39 cellular contexts compared by ENCODE assay signal in genomic region chr14:20642182-20642581, GRCh38. TPM values are rescaled to one million over a fixed set of nuclear protein-coding genes. Genes with fewer than 3 reads are reported as not detected.
"Had no signal": no experiment of that assay in that cellular context is flagged by ENCODE, and none has a peak within 500 bp of the region (broad histone marks: within the 10 kb centered on the region; RNA-seq: fewer than 3 reads in every experiment).

No MANE protein-coding gene starts in this region.

- H3K4me1 ChIP-seq: adrenal gland, body of pancreas, breast epithelium had no signal

- H3K27me3 ChIP-seq: body of pancreas had no signal

- H3K4me1 Mint-ChIP-seq: activated B cell treated with CpG ODN at 0.5 μM for 24 hours; activated CD4-positive, alpha-beta T cell treated with anti-CD3 and anti-CD28 coated beads, Interleukin-2, amount 10 ng/mL, durations not matched to agents 24 days and 14 days; activated naive CD8-positive, alpha-beta T cell treated with anti-CD3 and anti-CD28 coated beads for 36 hours; activated T-helper 17 cell treated with anti-CD3 and anti-CD28 coated beads, Interleukin-2, amount 50 U/mL, for 72 hours had no signal

- H3K36me3 ChIP-seq: adrenal gland, brain microvascular endothelial cell, breast epithelium had no signal

- H3K9me3 ChIP-seq: adrenal gland, body of pancreas, breast epithelium had no signal

- H3K36me3 Mint-ChIP-seq: activated CD4-positive, alpha-beta memory T cell treated with anti-CD3 and anti-CD28 coated beads for 36 hours; activated naive CD4-positive, alpha-beta T cell treated with anti-CD3 and anti-CD28 coated beads, Interleukin-2, amount 50 U/mL, for 72 hours; activated naive CD8-positive, alpha-beta T cell treated with anti-CD3 and anti-CD28 coated beads for 36 hours had no signal

- H3K27ac ChIP-seq: adrenal gland, body of pancreas, brain microvascular endothelial cell, breast epithelium, VCaP had no signal

- H3K9me3 Mint-ChIP-seq: activated B cell treated with CpG ODN at 0.5 μM for 24 hours; activated CD4-positive, alpha-beta memory T cell treated with anti-CD3 and anti-CD28 coated beads for 36 hours; activated CD4-positive, alpha-beta T cell treated with anti-CD3 and anti-CD28 coated beads, Interleukin-2, amount 10 ng/mL, durations not matched to agents 24 days and 14 days; activated CD8-positive, alpha-beta T cell treated with anti-CD3 and anti-CD28 coated beads for 36 hours; activated naive CD4-positive, alpha-beta T cell treated with anti-CD3 and anti-CD28 coated beads for 36 hours; activated naive CD4-positive, alpha-beta T cell treated with anti-CD3 and anti-CD28 coated beads, Interleukin-2, amount 50 U/mL, for 72 hours; activated naive CD8-positive, alpha-beta T cell treated with anti-CD3 and anti-CD28 coated beads for 36 hours; activated T-cell treated with anti-CD3 and anti-CD28 coated beads, Interleukin-2, amount 50 U/mL, for 4 hours; activated T-cell treated with anti-CD3 and anti-CD28 coated beads, Interleukin-2, amount 50 U/mL, for 72 hours; activated T-helper 1 cell treated with anti-CD3 and anti-CD28 coated beads, Interleukin-12 subunit alpha, Interleukin-12 subunit beta, Interleukin-2, Interleukin-4 antibody, amounts not matched to agents 30 ng/mL and 10 ng/mL and 1 ng/mL, durations not matched to agents 14 hours and 24 hours and 36 hours; activated T-helper 17 cell treated with anti-CD3 and anti-CD28 coated beads, Interleukin-2, amount 50 U/mL, for 72 hours; T-helper 1 cell treated with Interleukin-12 subunit alpha and Interleukin-12 subunit beta and Interleukin-4 antibody, amounts not matched to agents 30 μg/mL and 1 μg/mL, for 36 hours; T-helper 2 cell treated with Interferon-gamma antibody and Interleukin-4, amounts not matched to agents 5 μg/mL and 100 μg/mL, for 36 hours had no signal

- DNase-seq: activated B cell treated with CpG ODN at 0.5 μM for 24 hours; activated CD4-positive, alpha-beta memory T cell treated with anti-CD3 and anti-CD28 coated beads for 36 hours; activated CD4-positive, alpha-beta T cell treated with anti-CD3 and anti-CD28 coated beads for 4 hours; activated CD4-positive, alpha-beta T cell treated with anti-CD3 and anti-CD28 coated beads, Interleukin-2, amount 10 ng/mL, durations not matched to agents 24 days and 14 days; activated CD4-positive, alpha-beta T cell treated with anti-CD3 and anti-CD28 coated beads, Interleukin-2, amount 50 U/mL, for 1 hour; activated CD4-positive, alpha-beta T cell treated with anti-CD3 and anti-CD28 coated beads, Interleukin-2, amount 50 U/mL, for 4 hours; activated CD4-positive, CD25-positive, alpha-beta regulatory T cell treated with anti-CD3 and anti-CD28 coated beads, Interleukin-2, amount 50 U/mL, for 72 hours; activated CD8-positive, alpha-beta memory T cell treated with anti-CD3 and anti-CD28 coated beads, Interleukin-2, amount 50 U/mL, for 4 hours; activated CD8-positive, alpha-beta T cell treated with anti-CD3 and anti-CD28 coated beads for 36 hours; activated effector memory CD4-positive, alpha-beta T cell treated with anti-CD3 and anti-CD28 coated beads, Interleukin-2, amount 50 U/mL, for 16 hours; activated gamma-delta T cell treated with Interleukin-2 at 50 U/mL for 16 hours; activated naive CD4-positive, alpha-beta T cell; activated naive CD4-positive, alpha-beta T cell treated with anti-CD3 and anti-CD28 coated beads for 36 hours; activated naive CD4-positive, alpha-beta T cell treated with anti-CD3 and anti-CD28 coated beads, Interleukin-2, amount 50 U/mL, for 16 hours; activated naive CD8-positive, alpha-beta T cell treated with anti-CD3 and anti-CD28 coated beads for 36 hours; activated T-cell treated with anti-CD3 and anti-CD28 coated beads for 4 hours; activated T-cell treated with anti-CD3 and anti-CD28 coated beads, Interleukin-2, amount 50 U/mL, for 1 hour; activated T-cell treated with anti-CD3 and anti-CD28 coated beads, Interleukin-2, amount 50 U/mL, for 4 hours; activated T-cell treated with anti-CD3 and anti-CD28 coated beads, Interleukin-2, amount 50 U/mL, for 72 hours; adrenal gland; amniotic stem cell; aorta; body of pancreas; brain microvascular endothelial cell; central memory CD4-positive, alpha-beta T cell; T-helper 2 cell; T-helper 9 cell had no signal

- FAIRE-seq: astrocyte, TTC549 had no signal

- ATAC-seq: activated CD8-positive, alpha-beta T cell treated with anti-CD3 and anti-CD28 coated beads for 36 hours; activated naive CD4-positive, alpha-beta T cell treated with anti-CD3 and anti-CD28 coated beads, Interleukin-2, amount 50 U/mL, for 72 hours; activated T-cell treated with anti-CD3 and anti-CD28 coated beads, Interleukin-2, amount 50 U/mL, for 4 hours; activated T-cell treated with anti-CD3 and anti-CD28 coated beads, Interleukin-2, amount 50 U/mL, for 72 hours; activated T-helper 17 cell treated with anti-CD3 and anti-CD28 coated beads, Interleukin-2, amount 50 U/mL, for 72 hours; body of pancreas had no signal

- H3K4me3 Mint-ChIP-seq: activated B cell treated with CpG ODN at 0.5 μM for 24 hours; activated CD4-positive, alpha-beta memory T cell treated with anti-CD3 and anti-CD28 coated beads for 36 hours; activated CD4-positive, alpha-beta T cell treated with anti-CD3 and anti-CD28 coated beads, Interleukin-2, amount 10 ng/mL, durations not matched to agents 24 days and 14 days; activated CD8-positive, alpha-beta T cell treated with anti-CD3 and anti-CD28 coated beads for 36 hours; activated naive CD4-positive, alpha-beta T cell treated with anti-CD3 and anti-CD28 coated beads for 36 hours; activated naive CD8-positive, alpha-beta T cell treated with anti-CD3 and anti-CD28 coated beads for 36 hours; activated T-cell treated with anti-CD3 and anti-CD28 coated beads, Interleukin-2, amount 50 U/mL, for 4 hours; activated T-cell treated with anti-CD3 and anti-CD28 coated beads, Interleukin-2, amount 50 U/mL, for 72 hours; activated T-helper 1 cell treated with anti-CD3 and anti-CD28 coated beads, Interleukin-12 subunit alpha, Interleukin-12 subunit beta, Interleukin-2, Interleukin-4 antibody, amounts not matched to agents 30 ng/mL and 10 ng/mL and 1 ng/mL, durations not matched to agents 14 hours and 24 hours and 36 hours; activated T-helper 17 cell treated with anti-CD3 and anti-CD28 coated beads, Interleukin-2, amount 50 U/mL, for 72 hours; T-helper 1 cell treated with Interleukin-12 subunit alpha and Interleukin-12 subunit beta and Interleukin-4 antibody, amounts not matched to agents 30 μg/mL and 1 μg/mL, for 36 hours; T-helper 2 cell treated with Interferon-gamma antibody and Interleukin-4, amounts not matched to agents 5 μg/mL and 100 μg/mL, for 36 hours had no signal

- H3K4me3 ChIP-seq: adrenal gland, body of pancreas, breast epithelium had no signal

- H3K27ac Mint-ChIP-seq: activated B cell treated with CpG ODN at 0.5 μM for 24 hours; activated CD4-positive, alpha-beta memory T cell treated with anti-CD3 and anti-CD28 coated beads for 36 hours; activated CD4-positive, alpha-beta T cell treated with anti-CD3 and anti-CD28 coated beads, Interleukin-2, amount 10 ng/mL, durations not matched to agents 24 days and 14 days; activated CD8-positive, alpha-beta T cell treated with anti-CD3 and anti-CD28 coated beads for 36 hours; activated naive CD4-positive, alpha-beta T cell treated with anti-CD3 and anti-CD28 coated beads for 36 hours; activated naive CD4-positive, alpha-beta T cell treated with anti-CD3 and anti-CD28 coated beads, Interleukin-2, amount 50 U/mL, for 72 hours; activated naive CD8-positive, alpha-beta T cell treated with anti-CD3 and anti-CD28 coated beads for 36 hours; activated T-cell treated with anti-CD3 and anti-CD28 coated beads, Interleukin-2, amount 50 U/mL, for 72 hours; activated T-helper 1 cell treated with anti-CD3 and anti-CD28 coated beads, Interleukin-12 subunit alpha, Interleukin-12 subunit beta, Interleukin-2, Interleukin-4 antibody, amounts not matched to agents 30 ng/mL and 10 ng/mL and 1 ng/mL, durations not matched to agents 14 hours and 24 hours and 36 hours; activated T-helper 17 cell treated with anti-CD3 and anti-CD28 coated beads, Interleukin-2, amount 50 U/mL, for 72 hours; T-helper 1 cell treated with Interleukin-12 subunit alpha and Interleukin-12 subunit beta and Interleukin-4 antibody, amounts not matched to agents 30 μg/mL and 1 μg/mL, for 36 hours; T-helper 2 cell treated with Interferon-gamma antibody and Interleukin-4, amounts not matched to agents 5 μg/mL and 100 μg/mL, for 36 hours had no signal

RNA-seq across cellular contexts. Expression of gene OR6S1, which starts 0.7 kb away (rescaled TPM):
- total RNA-seq: activated B cell treated with CpG ODN at 0.5 μM for 24 hours; activated CD4-positive, alpha-beta memory T cell treated with anti-CD3 and anti-CD28 coated beads for 36 hours; activated CD4-positive, alpha-beta T cell treated with anti-CD3 and anti-CD28 coated beads, Interleukin-2, amount 10 ng/mL, durations not matched to agents 24 days and 14 days; activated CD8-positive, alpha-beta memory T cell treated with anti-CD3 and anti-CD28 coated beads for 36 hours; activated CD8-positive, alpha-beta T cell treated with anti-CD3 and anti-CD28 coated beads for 36 hours; activated naive CD4-positive, alpha-beta T cell treated with anti-CD3 and anti-CD28 coated beads for 36 hours; activated naive CD4-positive, alpha-beta T cell treated with anti-CD3 and anti-CD28 coated beads, Interleukin-2, amount 50 U/mL, for 72 hours; activated naive CD8-positive, alpha-beta T cell treated with anti-CD3 and anti-CD28 coated beads for 36 hours; activated T-cell treated with anti-CD3 and anti-CD28 coated beads, Interleukin-2, amount 50 U/mL, for 4 hours; activated T-cell treated with anti-CD3 and anti-CD28 coated beads, Interleukin-2, amount 50 U/mL, for 72 hours; activated T-helper 1 cell treated with anti-CD3 and anti-CD28 coated beads, Interleukin-12 subunit alpha, Interleukin-12 subunit beta, Interleukin-2, Interleukin-4 antibody, amounts not matched to agents 30 ng/mL and 10 ng/mL and 1 ng/mL, durations not matched to agents 14 hours and 24 hours and 36 hours; activated T-helper 17 cell treated with anti-CD3 and anti-CD28 coated beads, Interleukin-2, amount 50 U/mL, for 72 hours; adrenal gland; aorta; astrocyte; body of pancreas; breast epithelium; cardiac septum; cerebellum had no signal
- polyA plus RNA-seq: adrenal gland, aorta had no signal

RNA-seq across cellular contexts. Expression of gene ANG, which starts 46.4 kb away (rescaled TPM):
- total RNA-seq: activated B cell treated with CpG ODN at 0.5 μM for 24 hours; activated CD4-positive, alpha-beta T cell treated with anti-CD3 and anti-CD28 coated beads, Interleukin-2, amount 10 ng/mL, durations not matched to agents 24 days and 14 days had no signal

RNA-seq across cellular contexts. Expression of gene RNASE12, which starts 51.0 kb away (rescaled TPM):
- total RNA-seq: activated B cell treated with CpG ODN at 0.5 μM for 24 hours; activated CD4-positive, alpha-beta memory T cell treated with anti-CD3 and anti-CD28 coated beads for 36 hours; activated CD4-positive, alpha-beta T cell treated with anti-CD3 and anti-CD28 coated beads, Interleukin-2, amount 10 ng/mL, durations not matched to agents 24 days and 14 days; activated CD8-positive, alpha-beta memory T cell treated with anti-CD3 and anti-CD28 coated beads for 36 hours; activated CD8-positive, alpha-beta T cell treated with anti-CD3 and anti-CD28 coated beads for 36 hours; activated naive CD4-positive, alpha-beta T cell treated with anti-CD3 and anti-CD28 coated beads for 36 hours; activated naive CD4-positive, alpha-beta T cell treated with anti-CD3 and anti-CD28 coated beads, Interleukin-2, amount 50 U/mL, for 72 hours; activated naive CD8-positive, alpha-beta T cell treated with anti-CD3 and anti-CD28 coated beads for 36 hours; activated T-cell treated with anti-CD3 and anti-CD28 coated beads, Interleukin-2, amount 50 U/mL, for 4 hours; activated T-cell treated with anti-CD3 and anti-CD28 coated beads, Interleukin-2, amount 50 U/mL, for 72 hours; activated T-helper 1 cell treated with anti-CD3 and anti-CD28 coated beads, Interleukin-12 subunit alpha, Interleukin-12 subunit beta, Interleukin-2, Interleukin-4 antibody, amounts not matched to agents 30 ng/mL and 10 ng/mL and 1 ng/mL, durations not matched to agents 14 hours and 24 hours and 36 hours; activated T-helper 17 cell treated with anti-CD3 and anti-CD28 coated beads, Interleukin-2, amount 50 U/mL, for 72 hours; adrenal gland; aorta; astrocyte; body of pancreas; breast epithelium; cardiac septum; cerebellum had no signal
- polyA plus RNA-seq: adrenal gland, aorta had no signal

RNA-seq across cellular contexts. Expression of gene RNASE11, which starts 54.4 kb away (rescaled TPM):
- total RNA-seq: activated B cell treated with CpG ODN at 0.5 μM for 24 hours; activated CD4-positive, alpha-beta memory T cell treated with anti-CD3 and anti-CD28 coated beads for 36 hours; activated CD4-positive, alpha-beta T cell treated with anti-CD3 and anti-CD28 coated beads, Interleukin-2, amount 10 ng/mL, durations not matched to agents 24 days and 14 days; activated CD8-positive, alpha-beta memory T cell treated with anti-CD3 and anti-CD28 coated beads for 36 hours; activated CD8-positive, alpha-beta T cell treated with anti-CD3 and anti-CD28 coated beads for 36 hours; activated naive CD4-positive, alpha-beta T cell treated with anti-CD3 and anti-CD28 coated beads for 36 hours; activated naive CD4-positive, alpha-beta T cell treated with anti-CD3 and anti-CD28 coated beads, Interleukin-2, amount 50 U/mL, for 72 hours; activated naive CD8-positive, alpha-beta T cell treated with anti-CD3 and anti-CD28 coated beads for 36 hours; activated T-cell treated with anti-CD3 and anti-CD28 coated beads, Interleukin-2, amount 50 U/mL, for 4 hours; activated T-cell treated with anti-CD3 and anti-CD28 coated beads, Interleukin-2, amount 50 U/mL, for 72 hours; activated T-helper 1 cell treated with anti-CD3 and anti-CD28 coated beads, Interleukin-12 subunit alpha, Interleukin-12 subunit beta, Interleukin-2, Interleukin-4 antibody, amounts not matched to agents 30 ng/mL and 10 ng/mL and 1 ng/mL, durations not matched to agents 14 hours and 24 hours and 36 hours; activated T-helper 17 cell treated with anti-CD3 and anti-CD28 coated beads, Interleukin-2, amount 50 U/mL, for 72 hours; adrenal gland; aorta; astrocyte; body of pancreas; breast epithelium; cardiac septum; cerebellum had no signal
- polyA plus RNA-seq: aorta had no signal
